14 cellular contexts compared by ENCODE assay signal in the genomic region with DNA sequence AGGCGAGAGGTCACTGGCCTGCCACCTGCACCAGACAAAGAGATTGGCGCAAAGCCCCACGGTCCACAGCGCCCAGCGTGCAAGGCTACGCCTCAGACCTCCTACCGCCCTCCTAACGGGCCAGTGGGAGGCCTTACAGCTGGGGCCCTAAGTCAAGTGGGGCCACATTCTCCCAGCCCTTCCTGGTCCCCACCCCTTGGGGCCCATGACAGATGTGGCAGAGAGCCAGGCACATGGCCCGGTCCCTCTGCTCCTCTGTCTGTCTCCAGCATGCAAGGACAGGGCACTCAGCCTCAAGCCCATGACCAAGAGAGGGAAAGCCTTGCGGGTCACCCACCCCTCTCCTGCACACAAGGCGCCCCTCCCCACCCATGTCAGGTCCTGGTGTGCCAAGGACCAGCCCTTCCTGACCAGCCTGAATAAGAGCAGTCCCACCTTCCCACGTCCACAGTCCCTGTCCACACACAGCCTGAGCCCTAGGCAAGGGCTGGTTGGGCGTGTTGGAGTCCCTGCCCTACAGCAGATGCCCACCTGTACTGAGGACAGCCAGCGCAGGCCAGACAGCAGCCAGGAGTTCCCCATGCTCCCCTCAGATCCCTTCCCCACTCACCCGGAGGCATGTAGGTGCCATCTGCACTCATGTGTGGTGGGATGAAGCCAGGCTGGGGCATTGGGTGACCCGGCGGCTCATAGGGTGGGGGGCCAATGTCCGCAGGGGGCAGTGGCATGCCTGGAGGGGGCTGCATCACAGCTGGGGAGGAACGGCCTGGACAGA. TPM values are rescaled to one million over a fixed set of nuclear protein-coding genes. Genes with fewer than 3 reads are reported as not detected.
DNase-seq lines count a peak whose midpoint lies in the region; ATAC-seq and TF ChIP-seq lines count a peak whose summit lies in the region.
"Had no signal": no experiment of that assay in that cellular context is flagged by ENCODE, and none has a peak within 500 bp of the region (broad histone marks: within the 10 kb centered on the region; RNA-seq: fewer than 3 reads in every experiment).

No MANE protein-coding gene starts in this region.

- peaks cover 42% of the 10 kb centered on the region for H3K36me3 Mint-ChIP-seq in T-helper 2 cell treated with Interferon-gamma antibody and Interleukin-4, amounts not matched to agents 5 μg/mL and 100 μg/mL, for 36 hours (ENCODE audit: low read depth)
- H3K36me3 Mint-ChIP-seq in activated T-helper 17 cell treated with anti-CD3 and anti-CD28 coated beads, Interleukin-2, amount 50 U/mL, for 72 hours (ENCODE audit: low read depth) = peaks cover 62% of the 10 kb centered on the region
- H3K36me3 Mint-ChIP-seq in stimulated activated naive B cell treated with anti-CD40 and anti-IgM and Interleukin-4, amounts not matched to agents 10 μg/mL and 1 μg/mL and 100 μg/mL, for 72 hours = peaks cover 51 to 60% of the 10 kb centered on the region in 2 donors

- peaks cover 7% of the 10 kb centered on the region for H3K79me2 ChIP-seq in smooth muscle cell (ENCODE audit: low read depth)

- H3F3A ChIP-seq in smooth muscle cell (ENCODE audit: low read depth) = no peaks in the 10 kb centered on the region

- H3K27ac Mint-ChIP-seq in T-helper 2 cell treated with Interferon-gamma antibody and Interleukin-4, amounts not matched to agents 5 μg/mL and 100 μg/mL, for 36 hours = peak overlapping the region; percentile 78
- H3K27ac Mint-ChIP-seq in activated T-helper 17 cell treated with anti-CD3 and anti-CD28 coated beads, Interleukin-2, amount 50 U/mL, for 72 hours = peak overlapping the region; percentile 69
- peak overlapping the region; percentile 33 for H3K27ac Mint-ChIP-seq in stimulated activated naive B cell treated with anti-CD40 and anti-IgM and Interleukin-4, amounts not matched to agents 10 μg/mL and 1 μg/mL and 100 μg/mL, for 72 hours

- H3K4me1 Mint-ChIP-seq in T-helper 2 cell treated with Interferon-gamma antibody and Interleukin-4, amounts not matched to agents 5 μg/mL and 100 μg/mL, for 36 hours (ENCODE audit: low read depth) = peaks cover 36% of the 10 kb centered on the region
- peaks cover 29% of the 10 kb centered on the region for H3K4me1 Mint-ChIP-seq in activated T-helper 17 cell treated with anti-CD3 and anti-CD28 coated beads, Interleukin-2, amount 50 U/mL, for 72 hours
- H3K4me1 Mint-ChIP-seq in stimulated activated naive B cell treated with anti-CD40 and anti-IgM and Interleukin-4, amounts not matched to agents 10 μg/mL and 1 μg/mL and 100 μg/mL, for 72 hours = peaks cover 33 to 52% of the 10 kb centered on the region in 2 donors

- H3K4me3 Mint-ChIP-seq in T-helper 2 cell treated with Interferon-gamma antibody and Interleukin-4, amounts not matched to agents 5 μg/mL and 100 μg/mL, for 36 hours = peak overlapping the region; percentile 12
- no peak overlapping the region for H3K4me3 Mint-ChIP-seq in activated T-helper 17 cell treated with anti-CD3 and anti-CD28 coated beads, Interleukin-2, amount 50 U/mL, for 72 hours
- H3K4me3 Mint-ChIP-seq in stimulated activated naive B cell treated with anti-CD40 and anti-IgM and Interleukin-4, amounts not matched to agents 10 μg/mL and 1 μg/mL and 100 μg/mL, for 72 hours = no peak overlapping the region

- H3K4me2 ChIP-seq in smooth muscle cell = no peak overlapping the region

- no peak for TF ChIP-seq CTCF in heart right ventricle (IDR thresholded peaks at IDR 0.05)
- no peak for TF ChIP-seq CTCF in smooth muscle cell (IDR thresholded peaks at IDR 0.05; ENCODE audit: borderline replicate concordance, insufficient read depth, poor library complexity, severe bottlenecking)

- H3K27me3 ChIP-seq in heart right ventricle (no peaks in the 10 kb centered on the region), smooth muscle cell (ENCODE audit: low read depth) (no peaks in the 10 kb centered on the region)
- H3K27me3 ChIP-seq: esophagus muscularis mucosa, Peyer's patch, right lobe of liver had no signal

- intact Hi-C loops in heart right ventricle (cut with DNase I) = loop anchor here in 5 of 10 donors (5.0 to 10.0 kb wide), 4 partner anchors 34 to 442 kb away; partner anchors contain the start of gene SEC14L5 (in 2 of the 5)

- peaks cover 26 to 77% (median 63%) of the 10 kb centered on the region in 9 donors for H3K4me1 ChIP-seq in heart right ventricle
- no peaks in the 10 kb centered on the region for H3K4me1 ChIP-seq in smooth muscle cell (ENCODE audit: low read depth)
- H3K4me1 ChIP-seq: right lobe of liver had no signal

- H3K4me3 ChIP-seq in heart right ventricle (no peak overlapping the region), smooth muscle cell (no peak overlapping the region)
- H3K4me3 ChIP-seq: esophagus muscularis mucosa, Peyer's patch, right lobe of liver had no signal

- H4K20me1 ChIP-seq in smooth muscle cell (ENCODE audit: low read depth) = peaks cover 76% of the 10 kb centered on the region

- no peak for ATAC-seq in activated T-helper 17 cell treated with anti-CD3 and anti-CD28 coated beads, Interleukin-2, amount 50 U/mL, for 72 hours (replicated peaks)
- ATAC-seq in heart right ventricle = peak in 6 of 8 donors; percentile 22 to 38 (median 30)
- no peak for ATAC-seq in stimulated activated naive B cell treated with anti-CD40 and anti-IgM and Interleukin-4, amounts not matched to agents 10 μg/mL and 1 μg/mL and 100 μg/mL, for 72 hours (replicated peaks)

- 64 to 78% methylated on average over 19 of the region's 19 CpGs for WGBS in heart right ventricle, 2 donors
- over 99% methylated on average over 17 of the region's 19 CpGs for WGBS in smooth muscle cell (ENCODE audit: low lambda C conversion rate)

- H2AFZ ChIP-seq in smooth muscle cell (ENCODE audit: low read depth) = no peak overlapping the region

- no peaks in the 10 kb centered on the region for H3K9me3 ChIP-seq in heart right ventricle
- H3K9me3 ChIP-seq in smooth muscle cell (replicated peaks; ENCODE audit: low read depth) = no peaks in the 10 kb centered on the region
- H3K9me3 ChIP-seq: esophagus muscularis mucosa, Peyer's patch, right lobe of liver had no signal

- H3K27ac ChIP-seq in heart right ventricle (peak overlapping the region in 9 of 10 donors; percentile 32 to 87 (median 65)), smooth muscle cell (ENCODE audit: low read depth) (no peak overlapping the region)
- H3K27ac ChIP-seq: right lobe of liver had no signal

- DNase-seq in T-helper 2 cell treated with Interferon-gamma antibody and Interleukin-4, amounts not matched to agents 5 μg/mL and 100 μg/mL, for 36 hours (ENCODE audit: low spot score) = no peak
- DNase-seq in T-helper 2 cell (no peak), heart right ventricle (no peak), HuH-7 (ENCODE audit: low spot score) (no peak), smooth muscle cell (lab: John Stamatoyannopoulos, UW; ENCODE audit: unreplicated experiment) (no peak), NCI-H2196 treated with DMSO at 0.1 percent for 48 hours (lab: John Stamatoyannopoulos, UW; ENCODE audit: unreplicated experiment) (no peak)
- no peak for DNase-seq in stimulated activated naive B cell treated with anti-CD40 and anti-IgM and Interleukin-4, amounts not matched to agents 10 μg/mL and 1 μg/mL and 100 μg/mL, for 72 hours
- DNase-seq: 8988T, NCI-H1105 treated with DMSO at 0.1 percent for 48 hours, NCI-H524 treated with DMSO at 0.1 percent for 48 hours, Peyer's patch, right lobe of liver had no signal

- H3K36me3 ChIP-seq in heart right ventricle (peaks cover 4 to 60% (median 13%) of the 10 kb centered on the region in 9 donors), smooth muscle cell (ENCODE audit: low read depth) (no peaks in the 10 kb centered on the region)

- H3K27me3 Mint-ChIP-seq in T-helper 2 cell treated with Interferon-gamma antibody and Interleukin-4, amounts not matched to agents 5 μg/mL and 100 μg/mL, for 36 hours (ENCODE audit: low read depth) = no peaks in the 10 kb centered on the region
- H3K27me3 Mint-ChIP-seq in activated T-helper 17 cell treated with anti-CD3 and anti-CD28 coated beads, Interleukin-2, amount 50 U/mL, for 72 hours = no peaks in the 10 kb centered on the region
- no peaks in the 10 kb centered on the region for H3K27me3 Mint-ChIP-seq in stimulated activated naive B cell treated with anti-CD40 and anti-IgM and Interleukin-4, amounts not matched to agents 10 μg/mL and 1 μg/mL and 100 μg/mL, for 72 hours

- H3K9me3 Mint-ChIP-seq in T-helper 2 cell treated with Interferon-gamma antibody and Interleukin-4, amounts not matched to agents 5 μg/mL and 100 μg/mL, for 36 hours = no peaks in the 10 kb centered on the region
- no peaks in the 10 kb centered on the region for H3K9me3 Mint-ChIP-seq in activated T-helper 17 cell treated with anti-CD3 and anti-CD28 coated beads, Interleukin-2, amount 50 U/mL, for 72 hours
- H3K9me3 Mint-ChIP-seq in stimulated activated naive B cell treated with anti-CD40 and anti-IgM and Interleukin-4, amounts not matched to agents 10 μg/mL and 1 μg/mL and 100 μg/mL, for 72 hours = peaks cover 0 to 5% of the 10 kb centered on the region in 2 donors

- H3K9ac ChIP-seq in smooth muscle cell (ENCODE audit: low read depth) = no peak overlapping the region

RNA-seq across cellular contexts. Expression of gene CDIP1, which starts 25.3 kb away (rescaled TPM):
- 10 to 100 TPM; 24.5 to 31.2 TPM for total RNA-seq in activated T-helper 17 cell treated with anti-CD3 and anti-CD28 coated beads, Interleukin-2, amount 50 U/mL, for 72 hours
- total RNA-seq in heart right ventricle = 10 to 100 TPM; 38.0 to 59.5 (median 47.0) TPM
- 10 to 100 TPM; 28.2 to 37.5 TPM for polyA plus RNA-seq in heart right ventricle
- 17.7 and 19.7 TPM in 2 replicates for total RNA-seq in smooth muscle cell
- polyA plus RNA-seq in smooth muscle cell = 36.9 and 40.9 TPM in 2 replicates

RNA-seq across cellular contexts. Expression of gene HMOX2, which starts 37.1 kb away (rescaled TPM):
- 10 to 100 TPM; 60.0 to 92.1 TPM for total RNA-seq in activated T-helper 17 cell treated with anti-CD3 and anti-CD28 coated beads, Interleukin-2, amount 50 U/mL, for 72 hours
- total RNA-seq in heart right ventricle = 100 to 1,000 TPM in 3 of 10 donors, 10 to 100 TPM in 7; 58.4 to 207 (median 84.8) TPM
- polyA plus RNA-seq in heart right ventricle = 100 to 1,000 TPM in 1 of 2 donors, 10 to 100 TPM in 1; 74.3 to 251 TPM
- 26.7 and 35.3 TPM in 2 replicates for total RNA-seq in smooth muscle cell
- 54.2 and 62.6 TPM in 2 replicates for polyA plus RNA-seq in smooth muscle cell

RNA-seq across cellular contexts. Expression of gene NMRAL1, which starts 38.8 kb away (rescaled TPM):
- total RNA-seq in activated T-helper 17 cell treated with anti-CD3 and anti-CD28 coated beads, Interleukin-2, amount 50 U/mL, for 72 hours = 10 to 100 TPM; 56.5 to 63.2 TPM
- total RNA-seq in heart right ventricle (10 to 100 TPM in 9 of 10 donors, 1 to 10 TPM in 1; 9.5 to 36.1 (median 27.4) TPM), smooth muscle cell (27.1 and 35.6 TPM in 2 replicates)
- polyA plus RNA-seq in heart right ventricle (10 to 100 TPM; 30.7 to 46.5 TPM), smooth muscle cell (51.8 and 64.3 TPM in 2 replicates)

RNA-seq across cellular contexts. Expression of gene C16orf96, which starts 42.9 kb away (rescaled TPM):
- total RNA-seq in activated T-helper 17 cell treated with anti-CD3 and anti-CD28 coated beads, Interleukin-2, amount 50 U/mL, for 72 hours = not detected
- total RNA-seq in heart right ventricle = under 1 TPM; 0.06 to 0.21 (median 0.09) TPM
- polyA plus RNA-seq in heart right ventricle = under 1 TPM in 1 of 2 donors, not detected in 1; 0.01 TPM
- 0.09 TPM in 1 of 2 replicates, not detected in the other for total RNA-seq in smooth muscle cell
- polyA plus RNA-seq in smooth muscle cell = 0.32 TPM in 1 of 2 replicates, not detected in the other
- total RNA-seq: esophagus muscularis mucosa, Peyer's patch had no signal

Comparison
In these comparisons a context has a peak if more than half of its experiments do, and no peak if none do; other contexts are left out.
1. ATAC-seq: peak in heart right ventricle (6 of 8); none in activated T-helper 17 cell treated with anti-CD3 and anti-CD28 coated beads, Interleukin-2, amount 50 U/mL, for 72 hours (single experiment) and stimulated activated naive B cell treated with anti-CD40 and anti-IgM and Interleukin-4, amounts not matched to agents 10 μg/mL and 1 μg/mL and 100 μg/mL, for 72 hours (0 of 2).
2. Peak in every context shown above with its lines, with median percentiles within 50 percentile points of each other: H3K27ac Mint-ChIP-seq.